ENCODE assay signal across 8 cellular contexts in the genomic region with DNA sequence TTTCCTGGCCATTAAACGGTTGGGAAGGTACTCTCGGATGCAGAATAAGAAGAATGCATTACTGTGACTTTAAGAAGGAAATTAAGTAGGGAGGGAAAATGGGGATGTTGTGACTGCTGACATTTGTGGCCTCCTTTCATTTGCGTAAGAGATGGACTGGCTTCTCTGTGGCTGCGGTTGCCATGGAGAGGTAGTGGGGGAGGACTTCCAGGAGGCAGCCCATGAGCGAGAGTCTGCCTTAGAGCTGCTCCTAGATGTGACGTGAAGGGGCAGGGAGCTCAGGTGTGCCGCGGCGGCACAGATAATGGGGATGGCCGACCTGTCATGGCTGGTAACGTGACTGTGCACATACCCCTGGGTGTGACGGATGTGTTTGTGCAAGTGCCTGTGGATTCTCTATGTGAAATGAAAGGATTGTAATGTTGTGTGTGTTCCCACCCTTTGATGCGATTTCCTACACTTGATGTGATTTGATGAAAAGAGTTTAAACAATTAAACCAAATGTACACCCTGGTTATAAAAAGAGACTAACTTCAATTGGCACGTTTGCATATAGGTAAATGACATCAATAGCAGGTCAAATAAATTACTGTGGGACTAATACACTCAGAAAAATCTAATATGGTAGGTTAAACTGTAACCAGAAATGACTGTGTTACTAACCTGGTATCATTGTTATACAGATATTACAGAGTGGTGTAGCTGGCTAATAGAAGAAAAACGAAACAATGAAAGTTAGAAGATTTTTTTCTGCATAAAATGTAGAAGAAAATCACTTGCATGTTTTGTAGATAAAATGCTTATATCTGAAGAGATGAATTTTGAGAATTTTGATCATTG. TPM values are rescaled to one million over a fixed set of nuclear protein-coding genes. Genes with fewer than 3 reads are reported as not detected.
A peak's percentile ranks its signal among the peaks of the same experiment; 100 is the strongest.
DNase-seq lines count a peak whose midpoint lies in the region; ATAC-seq, FAIRE-seq and TF ChIP-seq lines count a peak whose summit lies in the region.

No MANE protein-coding gene starts in this region.

- peak overlapping the region; percentile 76 for H3K4me3 Mint-ChIP-seq in activated CD4-positive, alpha-beta memory T cell treated with anti-CD3 and anti-CD28 coated beads for 36 hours

- TF ChIP-seq CTCF in D721Med (IDR thresholded peaks at IDR 0.05; ENCODE audit: insufficient read depth, missing control alignments) = no peak

- intact Hi-C loops in activated CD4-positive, alpha-beta memory T cell treated with anti-CD3 and anti-CD28 coated beads for 36 hours (cut with micrococcal nuclease) = loop anchor here (1.0 to 5.0 kb wide), 4 partner anchors 9 to 274 kb away; no protein-coding TSS in a partner anchor

- no peaks in the 10 kb centered on the region for H3K9me3 Mint-ChIP-seq in activated CD4-positive, alpha-beta memory T cell treated with anti-CD3 and anti-CD28 coated beads for 36 hours

- no peaks in the 10 kb centered on the region for H3K27me3 Mint-ChIP-seq in activated CD4-positive, alpha-beta memory T cell treated with anti-CD3 and anti-CD28 coated beads for 36 hours

- peak; percentile 6 for FAIRE-seq in D721Med (lab: Jason Lieb, UNC)

- H3K27me3 ChIP-seq in duodenal mucosa (ENCODE audit: control insufficient read depth in 1 of 2, insufficient read depth in 2 of 2, low read length in 2 of 2) = no peaks in the 10 kb centered on the region

- peak overlapping the region; percentile 84 for H3K27ac Mint-ChIP-seq in activated CD4-positive, alpha-beta memory T cell treated with anti-CD3 and anti-CD28 coated beads for 36 hours

- H3K27ac ChIP-seq in duodenal mucosa (ENCODE audit: low read depth, low read length) = no peak overlapping the region

- H3K9me3 ChIP-seq in duodenal mucosa (ENCODE audit: control insufficient read depth in 1 of 2, low read length in 2 of 2) = no peaks in the 10 kb centered on the region

- peak overlapping the region; percentile 59 to 66 for H3K4me3 ChIP-seq in duodenal mucosa (ENCODE audit: low read depth in 1 of 2, low read length in 2 of 2)

- H3K4me1 Mint-ChIP-seq in activated CD4-positive, alpha-beta memory T cell treated with anti-CD3 and anti-CD28 coated beads for 36 hours (ENCODE audit: low read depth) = peaks cover 65% of the 10 kb centered on the region

- H3K36me3 ChIP-seq in duodenal mucosa (ENCODE audit: control insufficient read depth in 1 of 2, insufficient read depth in 2 of 2, low read length in 2 of 2) = no peaks in the 10 kb centered on the region

- CTCF ChIA-PET in activated CD4-positive, alpha-beta memory T cell treated with anti-CD3 and anti-CD28 coated beads for 36 hours (lab: Charles Lee) = no interaction called here

- H3K9ac ChIP-seq in duodenal mucosa (ENCODE audit: low read depth in 1 of 2, low read length in 2 of 2) = peak overlapping the region in 1 of 2 donors; percentile 41

- peaks cover 6% of the 10 kb centered on the region for H3K36me3 Mint-ChIP-seq in activated CD4-positive, alpha-beta memory T cell treated with anti-CD3 and anti-CD28 coated beads for 36 hours

- peak; percentile 68 for ATAC-seq in GM21825 (IDR thresholded peaks at IDR 0.05; ENCODE audit: unreplicated experiment)

- DNase-seq in D721Med (ENCODE audit: insufficient read length, low spot score) (no peak), NCI-H146 (lab: John Stamatoyannopoulos, UW) (peak; percentile 93), midbrain (lab: John Stamatoyannopoulos, UW) (peak; percentile 59), NCI-H524 (lab: John Stamatoyannopoulos, UW) (no peak)
- DNase-seq in activated CD4-positive, alpha-beta memory T cell treated with anti-CD3 and anti-CD28 coated beads for 36 hours = peak; percentile 87
- DNase-seq in stimulated activated CD8-positive, alpha-beta memory T cell treated with anti-CD3 and anti-CD28 coated beads, Interleukin-7, amount 100 ng/mL, for 1 hour (ENCODE audit: low read depth in 2 of 2) = peak; percentile 28 to 30

- peaks cover 11 to 15% of the 10 kb centered on the region in 2 donors for H3K4me1 ChIP-seq in duodenal mucosa (ENCODE audit: control insufficient read depth in 1 of 2, insufficient read depth in 2 of 2, low read length in 2 of 2)

- POLR2A ChIA-PET in activated CD4-positive, alpha-beta memory T cell treated with anti-CD3 and anti-CD28 coated beads for 36 hours (lab: Charles Lee) = no interaction called here

RNA-seq across cellular contexts. Expression of a gene that starts 48.9 kb away (rescaled TPM):
- 10 to 100 TPM; 43.2 to 43.8 TPM for total RNA-seq in activated CD4-positive, alpha-beta memory T cell treated with anti-CD3 and anti-CD28 coated beads for 36 hours

Comparison
In these comparisons a context has a peak if more than half of its experiments do, and no peak if none do; other contexts are left out.
1. DNase-seq: peak in NCI-H146 (single experiment), activated CD4-positive, alpha-beta memory T cell treated with anti-CD3 and anti-CD28 coated beads for 36 hours (single experiment), midbrain (single experiment) and stimulated activated CD8-positive, alpha-beta memory T cell treated with anti-CD3 and anti-CD28 coated beads, Interleukin-7, amount 100 ng/mL, for 1 hour (2 of 2); none in D721Med (single experiment) and NCI-H524 (0 of 2).